Comparison of ENCODE assay signal across 28 cellular contexts in the genomic region with DNA sequence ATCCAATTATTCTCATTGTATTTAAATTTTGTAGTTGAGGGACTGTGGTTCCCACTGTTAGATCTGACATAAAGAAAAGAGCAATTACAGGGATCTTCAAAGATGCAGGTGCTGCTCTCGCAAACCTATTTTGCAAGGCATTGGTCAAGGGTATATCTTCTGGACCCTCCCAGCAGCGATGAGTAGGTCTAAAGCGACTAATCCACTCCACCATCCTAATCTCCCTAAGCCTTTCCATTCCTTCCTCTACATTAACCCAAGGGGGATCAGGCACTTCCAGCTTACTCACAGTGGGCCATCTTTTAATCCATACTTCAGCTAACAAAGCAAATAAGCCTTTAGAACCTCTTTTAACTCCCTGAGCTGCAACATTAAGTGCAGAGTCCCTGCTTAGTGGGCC.
"Had no signal": no experiment of that assay in that cellular context is flagged by ENCODE, and none has a peak within 500 bp of the region (broad histone marks: within the 10 kb centered on the region; RNA-seq: fewer than 3 reads in every experiment).

No MANE protein-coding gene starts in this region.

- H3K4me3 Mint-ChIP-seq: natural killer cell; nephron; neural crest cell; stimulated activated effector memory CD8-positive, alpha-beta T cell treated with anti-CD3 and anti-CD28 coated beads, Interleukin-12 subunit alpha, Interleukin-12 subunit beta, amount 100 ng/mL, for 72 hours; stimulated activated naive B cell treated with anti-CD40 and anti-IgM and Interleukin-4, amounts not matched to agents 10 μg/mL and 1 μg/mL and 100 μg/mL, for 72 hours; stimulated activated naive CD8-positive, alpha-beta T cell treated with anti-CD3 and anti-CD28 coated beads, Interleukin-15, Interleukin-2, amounts not matched to agents 100 ng/mL and 50 ng/mL, for 24 hours had no signal

- DNase-seq: natural killer cell; occipital lobe; ovary; posterior cingulate gyrus; psoas muscle; right cardiac atrium; right lobe of liver; sigmoid colon; small intestine; stimulated activated CD4-positive, alpha-beta T cell treated with anti-CD3 and anti-CD28 coated beads, Interleukin-15, amount 100 ng/mL, for 24 hours; stimulated activated CD4-positive, alpha-beta T cell treated with anti-CD3 and anti-CD28 coated beads, Interleukin-2, amount 100 ng/mL, for 24 hours; stimulated activated CD4-positive, alpha-beta T cell treated with anti-CD3 and anti-CD28 coated beads, Interleukin-2, amount 100 ng/mL, for 48 hours; stimulated activated CD4-positive, alpha-beta T cell treated with anti-CD3 and anti-CD28 coated beads, Interleukin-4, amount 100 ng/mL, for 24 hours; stimulated activated naive B cell treated with anti-CD40 and anti-IgM and Interleukin-4, amounts not matched to agents 10 μg/mL and 1 μg/mL and 100 μg/mL, for 72 hours; stimulated activated naive CD4-positive, alpha-beta T cell treated with Interleukin-2 at 50 U/mL for 16 hours; stomach; thyroid gland; trophoblast cell; upper lobe of left lung had no signal

- H3K27ac ChIP-seq: ovary, parathyroid adenoma, psoas muscle, right lobe of liver, sigmoid colon, stomach, thoracic aorta, thyroid gland, tibial nerve, upper lobe of left lung, vagina had no signal

- H3K36me3 Mint-ChIP-seq: natural killer cell; stimulated activated effector memory CD8-positive, alpha-beta T cell treated with anti-CD3 and anti-CD28 coated beads, Interleukin-12 subunit alpha, Interleukin-12 subunit beta, amount 100 ng/mL, for 72 hours; stimulated activated naive B cell treated with anti-CD40 and anti-IgM and Interleukin-4, amounts not matched to agents 10 μg/mL and 1 μg/mL and 100 μg/mL, for 72 hours had no signal

- H3K4me3 ChIP-seq: ovary, psoas muscle, right lobe of liver, sigmoid colon, stomach, thoracic aorta, thyroid gland, tibial nerve, upper lobe of left lung, vagina had no signal

- H3K27ac Mint-ChIP-seq: natural killer cell; nephron; progenitor cell of endocrine pancreas; stimulated activated effector memory CD8-positive, alpha-beta T cell treated with anti-CD3 and anti-CD28 coated beads, Interleukin-12 subunit alpha, Interleukin-12 subunit beta, amount 100 ng/mL, for 72 hours; stimulated activated naive B cell treated with anti-CD40 and anti-IgM and Interleukin-4, amounts not matched to agents 10 μg/mL and 1 μg/mL and 100 μg/mL, for 72 hours; stimulated activated naive CD8-positive, alpha-beta T cell treated with anti-CD3 and anti-CD28 coated beads, Interleukin-15, Interleukin-2, amounts not matched to agents 100 ng/mL and 50 ng/mL, for 24 hours had no signal

- H3K9ac ChIP-seq: parathyroid adenoma had no signal

- H3K27me3 Mint-ChIP-seq: progenitor cell of endocrine pancreas; stimulated activated naive B cell treated with anti-CD40 and anti-IgM and Interleukin-4, amounts not matched to agents 10 μg/mL and 1 μg/mL and 100 μg/mL, for 72 hours; stimulated activated naive CD8-positive, alpha-beta T cell treated with anti-CD3 and anti-CD28 coated beads, Interleukin-15, Interleukin-2, amounts not matched to agents 100 ng/mL and 50 ng/mL, for 24 hours had no signal

- H3K9me3 Mint-ChIP-seq: natural killer cell; nephron; neural crest cell; stimulated activated effector memory CD8-positive, alpha-beta T cell treated with anti-CD3 and anti-CD28 coated beads, Interleukin-12 subunit alpha, Interleukin-12 subunit beta, amount 100 ng/mL, for 72 hours; stimulated activated naive B cell treated with anti-CD40 and anti-IgM and Interleukin-4, amounts not matched to agents 10 μg/mL and 1 μg/mL and 100 μg/mL, for 72 hours; stimulated activated naive CD8-positive, alpha-beta T cell treated with anti-CD3 and anti-CD28 coated beads, Interleukin-15, Interleukin-2, amounts not matched to agents 100 ng/mL and 50 ng/mL, for 24 hours had no signal

- H3K27me3 ChIP-seq: ovary, right lobe of liver, sigmoid colon, stomach, thyroid gland, tibial nerve, upper lobe of left lung, vagina had no signal

- H2AFZ ChIP-seq: parathyroid adenoma had no signal

- H3K9me3 ChIP-seq: ovary, psoas muscle, right lobe of liver, sigmoid colon, stomach, thoracic aorta, thyroid gland, tibial nerve, upper lobe of left lung, vagina had no signal

- H3K79me2 ChIP-seq: parathyroid adenoma had no signal

- H3K4me1 Mint-ChIP-seq: natural killer cell; nephron; neural crest cell; stimulated activated effector memory CD8-positive, alpha-beta T cell treated with anti-CD3 and anti-CD28 coated beads, Interleukin-12 subunit alpha, Interleukin-12 subunit beta, amount 100 ng/mL, for 72 hours; stimulated activated naive B cell treated with anti-CD40 and anti-IgM and Interleukin-4, amounts not matched to agents 10 μg/mL and 1 μg/mL and 100 μg/mL, for 72 hours had no signal

- H3K4me1 ChIP-seq: parathyroid adenoma, psoas muscle, right lobe of liver, sigmoid colon, stomach, thyroid gland, tibial nerve, upper lobe of left lung, vagina had no signal

- H3K36me3 ChIP-seq: ovary, right lobe of liver, sigmoid colon, stomach, thoracic aorta, thyroid gland, tibial nerve, upper lobe of left lung, vagina had no signal
